25 cellular contexts compared by ENCODE assay signal in the genomic region with DNA sequence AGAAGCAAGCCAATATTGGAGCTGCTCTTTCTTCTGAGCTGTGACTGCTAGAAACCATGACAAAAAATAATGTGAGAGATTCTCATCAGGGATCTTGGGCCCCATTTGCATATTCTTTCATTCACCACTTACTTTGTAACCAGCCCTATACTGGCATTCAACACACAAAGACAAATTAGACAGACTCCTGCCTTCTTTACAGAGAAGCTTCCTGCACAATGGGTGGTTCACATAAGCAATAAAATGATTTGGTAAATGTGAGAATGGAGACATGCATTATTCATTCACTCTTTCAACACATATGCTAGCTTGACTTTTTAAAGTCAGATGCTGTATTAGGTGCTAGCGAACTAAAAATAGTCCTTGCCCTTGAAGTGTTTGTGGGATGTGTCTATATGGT.
"Had no signal": no experiment of that assay in that cellular context is flagged by ENCODE, and none has a peak within 500 bp of the region (broad histone marks: within the 10 kb centered on the region; RNA-seq: fewer than 3 reads in every experiment).

No MANE protein-coding gene starts in this region.

- H3K4me1 ChIP-seq: colonic mucosa, esophagus muscularis mucosa, gastrocnemius medialis, gastroesophageal sphincter, heart left ventricle, heart right ventricle had no signal

- H3K4me2 ChIP-seq: hepatocyte had no signal

- H2AFZ ChIP-seq: hepatocyte had no signal

- H3K27ac ChIP-seq: colonic mucosa, coronary artery, dorsolateral prefrontal cortex, epithelial cell of prostate, esophagus muscularis mucosa, esophagus squamous epithelium, foreskin keratinocyte, gastrocnemius medialis, gastroesophageal sphincter, heart left ventricle, heart right ventricle, hepatocyte had no signal

- DNase-seq: colonic mucosa; cortex of kidney; dermis blood vessel endothelial cell; dorsolateral prefrontal cortex; effector CD4-positive, alpha-beta T cell; effector CD8-positive, alpha-beta T cell; effector memory CD4-positive, alpha-beta T cell; effector memory CD8-positive, alpha-beta T cell; erythroblast; esophagus squamous epithelium; foreskin fibroblast; foreskin keratinocyte; foreskin melanocyte; gastrocnemius medialis; glutamatergic neuron; head of caudate nucleus; heart left ventricle; heart right ventricle had no signal

- H3K36me3 ChIP-seq: colonic mucosa, esophagus muscularis mucosa, esophagus squamous epithelium, gastrocnemius medialis, gastroesophageal sphincter, heart left ventricle, heart right ventricle had no signal

- H3K4me3 ChIP-seq: colonic mucosa, coronary artery, dorsolateral prefrontal cortex, esophagus muscularis mucosa, esophagus squamous epithelium, gastrocnemius medialis, gastroesophageal sphincter, heart left ventricle, heart right ventricle, hepatocyte had no signal

- H3K4me3 Mint-ChIP-seq: dendritic cell treated with granulocyte-macrophage colony-stimulating factor and Interleukin-4, amounts not matched to agents 40 ng/mL and 50 ng/mL, for 4 days; effector memory CD8-positive, alpha-beta T cell had no signal

- ATAC-seq: effector memory CD8-positive, alpha-beta T cell; esophagus mucosa; foreskin keratinocyte; gastrocnemius medialis; gastroesophageal sphincter; heart left ventricle; heart right ventricle had no signal

- H3K27me3 ChIP-seq: colonic mucosa, dorsolateral prefrontal cortex, esophagus muscularis mucosa, esophagus squamous epithelium, foreskin keratinocyte, gastrocnemius medialis, heart left ventricle, heart right ventricle, hepatocyte had no signal

- H3K9me3 ChIP-seq: colonic mucosa, esophagus muscularis mucosa, gastrocnemius medialis had no signal

- H3K79me2 ChIP-seq: hepatocyte had no signal

- H3K27ac Mint-ChIP-seq: dendritic cell treated with granulocyte-macrophage colony-stimulating factor and Interleukin-4, amounts not matched to agents 40 ng/mL and 50 ng/mL, for 4 days; effector memory CD8-positive, alpha-beta T cell had no signal

- H3K27me3 Mint-ChIP-seq: dendritic cell treated with granulocyte-macrophage colony-stimulating factor and Interleukin-4, amounts not matched to agents 40 ng/mL and 50 ng/mL, for 4 days; effector memory CD8-positive, alpha-beta T cell had no signal
